In the genomic region with DNA sequence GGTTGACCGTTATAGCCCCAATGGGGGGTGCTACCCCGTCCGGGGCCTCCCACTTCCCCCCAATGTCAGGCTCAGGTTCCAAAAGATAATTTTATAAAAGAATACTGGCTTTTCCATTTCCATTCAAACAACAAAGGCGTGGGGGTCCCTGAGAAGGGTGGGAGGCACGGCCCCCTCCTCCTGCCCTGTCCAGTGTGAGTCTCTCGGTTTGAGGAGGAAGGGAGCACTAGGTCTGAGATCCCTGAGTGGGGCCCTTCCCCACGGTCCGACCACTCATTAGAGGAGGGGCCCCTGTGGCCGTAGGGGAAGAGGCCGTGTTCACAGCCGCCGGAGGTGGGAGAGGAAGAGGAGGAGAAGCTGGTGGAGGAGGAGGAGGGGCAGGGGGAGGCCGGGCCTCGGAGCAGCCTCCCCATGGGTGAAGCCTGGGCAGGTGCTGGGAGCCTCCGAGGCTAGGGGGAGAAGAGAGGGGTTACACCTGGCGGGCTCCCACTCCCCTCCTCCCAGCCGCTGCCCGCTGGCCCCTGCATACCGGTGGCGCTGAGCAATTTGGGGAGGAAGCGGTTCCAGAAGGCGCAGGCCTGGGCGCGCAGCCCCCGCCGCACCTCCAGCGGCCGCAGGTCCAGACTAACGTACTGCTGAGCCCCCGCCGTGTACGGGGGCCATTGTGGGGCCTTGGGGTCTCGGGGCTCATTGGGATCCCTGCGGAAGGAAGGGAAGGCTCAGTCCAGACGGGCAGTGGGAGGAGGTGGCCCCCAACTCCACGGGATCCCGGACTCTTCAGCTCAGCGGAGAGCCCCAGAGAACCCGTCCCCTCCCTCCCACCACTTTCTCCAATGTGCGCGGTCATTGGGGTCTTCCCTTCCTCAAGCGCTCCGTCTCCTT, we compare ENCODE assay signal across 1 cellular context.
A peak's percentile ranks its signal among the peaks of the same experiment; 100 is the strongest.
TF ChIP-seq lines count a peak whose summit lies in the region.

No MANE protein-coding gene starts in this region.

TF ChIP-seq in K562, 482 proteins besides CTCF, POLR2A, EP300 and RAD21 (continued from another document and continues in another):
- TF ChIP-seq, protein P1, sequence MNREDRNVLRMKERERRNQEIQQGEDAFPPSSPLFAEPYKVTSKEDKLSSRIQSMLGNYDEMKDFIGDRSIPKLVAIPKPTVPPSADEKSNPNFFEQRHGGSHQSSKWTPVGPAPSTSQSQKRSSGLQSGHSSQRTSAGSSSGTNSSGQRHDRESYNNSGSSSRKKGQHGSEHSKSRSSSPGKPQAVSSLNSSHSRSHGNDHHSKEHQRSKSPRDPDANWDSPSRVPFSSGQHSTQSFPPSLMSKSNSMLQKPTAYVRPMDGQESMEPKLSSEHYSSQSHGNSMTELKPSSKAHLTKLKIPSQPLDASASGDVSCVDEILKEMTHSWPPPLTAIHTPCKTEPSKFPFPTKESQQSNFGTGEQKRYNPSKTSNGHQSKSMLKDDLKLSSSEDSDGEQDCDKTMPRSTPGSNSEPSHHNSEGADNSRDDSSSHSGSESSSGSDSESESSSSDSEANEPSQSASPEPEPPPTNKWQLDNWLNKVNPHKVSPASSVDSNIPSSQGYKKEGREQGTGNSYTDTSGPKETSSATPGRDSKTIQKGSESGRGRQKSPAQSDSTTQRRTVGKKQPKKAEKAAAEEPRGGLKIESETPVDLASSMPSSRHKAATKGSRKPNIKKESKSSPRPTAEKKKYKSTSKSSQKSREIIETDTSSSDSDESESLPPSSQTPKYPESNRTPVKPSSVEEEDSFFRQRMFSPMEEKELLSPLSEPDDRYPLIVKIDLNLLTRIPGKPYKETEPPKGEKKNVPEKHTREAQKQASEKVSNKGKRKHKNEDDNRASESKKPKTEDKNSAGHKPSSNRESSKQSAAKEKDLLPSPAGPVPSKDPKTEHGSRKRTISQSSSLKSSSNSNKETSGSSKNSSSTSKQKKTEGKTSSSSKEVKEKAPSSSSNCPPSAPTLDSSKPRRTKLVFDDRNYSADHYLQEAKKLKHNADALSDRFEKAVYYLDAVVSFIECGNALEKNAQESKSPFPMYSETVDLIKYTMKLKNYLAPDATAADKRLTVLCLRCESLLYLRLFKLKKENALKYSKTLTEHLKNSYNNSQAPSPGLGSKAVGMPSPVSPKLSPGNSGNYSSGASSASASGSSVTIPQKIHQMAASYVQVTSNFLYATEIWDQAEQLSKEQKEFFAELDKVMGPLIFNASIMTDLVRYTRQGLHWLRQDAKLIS (CRISPR knock-in tag; IDR thresholded peaks at IDR 0.05): no peak
- TF ChIP-seq, protein P2, sequence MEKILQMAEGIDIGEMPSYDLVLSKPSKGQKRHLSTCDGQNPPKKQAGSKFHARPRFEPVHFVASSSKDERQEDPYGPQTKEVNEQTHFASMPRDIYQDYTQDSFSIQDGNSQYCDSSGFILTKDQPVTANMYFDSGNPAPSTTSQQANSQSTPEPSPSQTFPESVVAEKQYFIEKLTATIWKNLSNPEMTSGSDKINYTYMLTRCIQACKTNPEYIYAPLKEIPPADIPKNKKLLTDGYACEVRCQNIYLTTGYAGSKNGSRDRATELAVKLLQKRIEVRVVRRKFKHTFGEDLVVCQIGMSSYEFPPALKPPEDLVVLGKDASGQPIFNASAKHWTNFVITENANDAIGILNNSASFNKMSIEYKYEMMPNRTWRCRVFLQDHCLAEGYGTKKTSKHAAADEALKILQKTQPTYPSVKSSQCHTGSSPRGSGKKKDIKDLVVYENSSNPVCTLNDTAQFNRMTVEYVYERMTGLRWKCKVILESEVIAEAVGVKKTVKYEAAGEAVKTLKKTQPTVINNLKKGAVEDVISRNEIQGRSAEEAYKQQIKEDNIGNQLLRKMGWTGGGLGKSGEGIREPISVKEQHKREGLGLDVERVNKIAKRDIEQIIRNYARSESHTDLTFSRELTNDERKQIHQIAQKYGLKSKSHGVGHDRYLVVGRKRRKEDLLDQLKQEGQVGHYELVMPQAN (IDR thresholded peaks at IDR 0.05; ENCODE audit: borderline replicate concordance): no peak
- TF ChIP-seq, protein P3, sequence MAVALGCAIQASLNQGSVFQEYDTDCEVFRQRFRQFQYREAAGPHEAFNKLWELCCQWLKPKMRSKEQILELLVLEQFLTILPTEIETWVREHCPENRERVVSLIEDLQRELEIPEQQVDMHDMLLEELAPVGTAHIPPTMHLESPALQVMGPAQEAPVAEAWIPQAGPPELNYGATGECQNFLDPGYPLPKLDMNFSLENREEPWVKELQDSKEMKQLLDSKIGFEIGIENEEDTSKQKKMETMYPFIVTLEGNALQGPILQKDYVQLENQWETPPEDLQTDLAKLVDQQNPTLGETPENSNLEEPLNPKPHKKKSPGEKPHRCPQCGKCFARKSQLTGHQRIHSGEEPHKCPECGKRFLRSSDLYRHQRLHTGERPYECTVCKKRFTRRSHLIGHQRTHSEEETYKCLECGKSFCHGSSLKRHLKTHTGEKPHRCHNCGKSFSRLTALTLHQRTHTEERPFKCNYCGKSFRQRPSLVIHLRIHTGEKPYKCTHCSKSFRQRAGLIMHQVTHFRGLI (CRISPR knock-in tag; IDR thresholded peaks at IDR 0.05): no peak
- TF ChIP-seq ZNF134 (CRISPR knock-in tag; conservative IDR thresholded peaks at IDR 0.05) (peak; percentile 58; the same call in 1 of the 2 replicates), SNIP1 (IDR thresholded peaks at IDR 0.05; ENCODE audit: low read depth) (no peak), SOX6 (IDR thresholded peaks at IDR 0.05) (no peak; the same call in 1 of the 2 replicates), PRPF4 (IDR thresholded peaks at IDR 0.05; ENCODE audit: insufficient read depth, low read depth, low read length, poor library complexity, severe bottlenecking) (no peak), GABPB1 (CRISPR knock-in tag; IDR thresholded peaks at IDR 0.05) (no peak), NFATC3 (IDR thresholded peaks at IDR 0.05) (no peak), ZNF395 (CRISPR knock-in tag; IDR thresholded peaks at IDR 0.05) (0 out of 2 replicates have a peak, but pooled peaks have one; percentile 31), BRD4 (IDR thresholded peaks at IDR 0.05) (0 out of 2 replicates have a peak, but pooled peaks have one; percentile 22), ELF1 (tag; IDR thresholded peaks at IDR 0.05) (peak; percentile 5; the same call in 1 of the 2 replicates), ZNF232 (CRISPR knock-in tag; IDR thresholded peaks at IDR 0.05) (no peak), ZFX (CRISPR knock-in tag; IDR thresholded peaks at IDR 0.05) (no peak), GATAD2A (IDR thresholded peaks at IDR 0.05) (no peak), ZBTB7A (IDR thresholded peaks at IDR 0.05; ENCODE audit: borderline replicate concordance, control insufficient read depth, low read depth, low read length) (peak; percentile 66), NFIC (IDR thresholded peaks at IDR 0.05) (no peak), RBM14 (IDR thresholded peaks at IDR 0.05; ENCODE audit: borderline replicate concordance, insufficient read depth, low read depth, low read length) (0 out of 2 replicates have a peak, but pooled peaks have one; percentile 61), KAT7 (CRISPR knock-in tag; IDR thresholded peaks at IDR 0.05; ENCODE audit: borderline replicate concordance) (no peak), POLR3G (IDR thresholded peaks at IDR 0.05; ENCODE audit: extremely low read depth, insufficient read length, insufficient replicate concordance) (no peak), MAFK (IDR thresholded peaks at IDR 0.05; ENCODE audit: low read length) (no peak), GATA2 (CRISPR knock-in tag; IDR thresholded peaks at IDR 0.05) (no peak), ZNF197 (CRISPR knock-in tag; IDR thresholded peaks at IDR 0.05; ENCODE audit: low read depth) (0 out of 2 replicates have a peak, but pooled peaks have one; percentile 55), SMARCE1 (IDR thresholded peaks at IDR 0.05) (0 out of 2 replicates have a peak, but pooled peaks have one; percentile 2), KDM2B (CRISPR knock-in tag; IDR thresholded peaks at IDR 0.05) (no peak), CHD2 (IDR thresholded peaks at IDR 0.05; ENCODE audit: low read depth, low read length) (0 out of 2 replicates have a peak, but pooled peaks have one; percentile 5), MECOM (CRISPR knock-in tag; IDR thresholded peaks at IDR 0.05) (no peak), RBFOX2 (IDR thresholded peaks at IDR 0.05; ENCODE audit: low read depth, low read length) (peak; percentile 10), MTA1 (IDR thresholded peaks at IDR 0.05; ENCODE audit: borderline replicate concordance) (0 out of 2 replicates have a peak, but pooled peaks have one; percentile 4), MLLT1 (IDR thresholded peaks at IDR 0.05) (no peak), THRB (CRISPR knock-in tag; conservative IDR thresholded peaks at IDR 0.05) (no peak)
- TF ChIP-seq, protein P4, sequence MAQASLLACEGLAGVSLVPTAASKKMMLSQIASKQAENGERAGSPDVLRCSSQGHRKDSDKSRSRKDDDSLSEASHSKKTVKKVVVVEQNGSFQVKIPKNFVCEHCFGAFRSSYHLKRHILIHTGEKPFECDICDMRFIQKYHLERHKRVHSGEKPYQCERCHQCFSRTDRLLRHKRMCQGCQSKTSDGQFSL (CRISPR knock-in tag; IDR thresholded peaks at IDR 0.05): no peak
- TF ChIP-seq, protein P4 (tag; IDR thresholded peaks at IDR 0.05): 0 out of 4 replicates have a peak, but pooled peaks of 1 of the 2 experiments have one; percentile 9
- TF ChIP-seq, protein P5, sequence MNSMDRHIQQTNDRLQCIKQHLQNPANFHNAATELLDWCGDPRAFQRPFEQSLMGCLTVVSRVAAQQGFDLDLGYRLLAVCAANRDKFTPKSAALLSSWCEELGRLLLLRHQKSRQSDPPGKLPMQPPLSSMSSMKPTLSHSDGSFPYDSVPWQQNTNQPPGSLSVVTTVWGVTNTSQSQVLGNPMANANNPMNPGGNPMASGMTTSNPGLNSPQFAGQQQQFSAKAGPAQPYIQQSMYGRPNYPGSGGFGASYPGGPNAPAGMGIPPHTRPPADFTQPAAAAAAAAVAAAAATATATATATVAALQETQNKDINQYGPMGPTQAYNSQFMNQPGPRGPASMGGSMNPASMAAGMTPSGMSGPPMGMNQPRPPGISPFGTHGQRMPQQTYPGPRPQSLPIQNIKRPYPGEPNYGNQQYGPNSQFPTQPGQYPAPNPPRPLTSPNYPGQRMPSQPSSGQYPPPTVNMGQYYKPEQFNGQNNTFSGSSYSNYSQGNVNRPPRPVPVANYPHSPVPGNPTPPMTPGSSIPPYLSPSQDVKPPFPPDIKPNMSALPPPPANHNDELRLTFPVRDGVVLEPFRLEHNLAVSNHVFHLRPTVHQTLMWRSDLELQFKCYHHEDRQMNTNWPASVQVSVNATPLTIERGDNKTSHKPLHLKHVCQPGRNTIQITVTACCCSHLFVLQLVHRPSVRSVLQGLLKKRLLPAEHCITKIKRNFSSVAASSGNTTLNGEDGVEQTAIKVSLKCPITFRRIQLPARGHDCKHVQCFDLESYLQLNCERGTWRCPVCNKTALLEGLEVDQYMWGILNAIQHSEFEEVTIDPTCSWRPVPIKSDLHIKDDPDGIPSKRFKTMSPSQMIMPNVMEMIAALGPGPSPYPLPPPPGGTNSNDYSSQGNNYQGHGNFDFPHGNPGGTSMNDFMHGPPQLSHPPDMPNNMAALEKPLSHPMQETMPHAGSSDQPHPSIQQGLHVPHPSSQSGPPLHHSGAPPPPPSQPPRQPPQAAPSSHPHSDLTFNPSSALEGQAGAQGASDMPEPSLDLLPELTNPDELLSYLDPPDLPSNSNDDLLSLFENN (IDR thresholded peaks at IDR 0.05; ENCODE audit: low read depth in 2 of 2, low read length in 2 of 2): no peak
- TF ChIP-seq, protein P6, sequence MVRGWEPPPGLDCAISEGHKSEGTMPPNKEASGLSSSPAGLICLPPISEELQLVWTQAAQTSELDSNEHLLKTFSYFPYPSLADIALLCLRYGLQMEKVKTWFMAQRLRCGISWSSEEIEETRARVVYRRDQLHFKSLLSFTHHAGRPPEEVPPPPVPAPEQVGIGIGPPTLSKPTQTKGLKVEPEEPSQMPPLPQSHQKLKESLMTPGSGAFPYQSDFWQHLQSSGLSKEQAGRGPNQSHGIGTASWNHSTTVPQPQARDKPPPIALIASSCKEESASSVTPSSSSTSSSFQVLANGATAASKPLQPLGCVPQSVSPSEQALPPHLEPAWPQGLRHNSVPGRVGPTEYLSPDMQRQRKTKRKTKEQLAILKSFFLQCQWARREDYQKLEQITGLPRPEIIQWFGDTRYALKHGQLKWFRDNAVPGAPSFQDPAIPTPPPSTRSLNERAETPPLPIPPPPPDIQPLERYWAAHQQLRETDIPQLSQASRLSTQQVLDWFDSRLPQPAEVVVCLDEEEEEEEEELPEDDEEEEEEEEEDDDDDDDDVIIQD (CRISPR knock-in tag; IDR thresholded peaks at IDR 0.05): no peak
